In the genomic region with DNA sequence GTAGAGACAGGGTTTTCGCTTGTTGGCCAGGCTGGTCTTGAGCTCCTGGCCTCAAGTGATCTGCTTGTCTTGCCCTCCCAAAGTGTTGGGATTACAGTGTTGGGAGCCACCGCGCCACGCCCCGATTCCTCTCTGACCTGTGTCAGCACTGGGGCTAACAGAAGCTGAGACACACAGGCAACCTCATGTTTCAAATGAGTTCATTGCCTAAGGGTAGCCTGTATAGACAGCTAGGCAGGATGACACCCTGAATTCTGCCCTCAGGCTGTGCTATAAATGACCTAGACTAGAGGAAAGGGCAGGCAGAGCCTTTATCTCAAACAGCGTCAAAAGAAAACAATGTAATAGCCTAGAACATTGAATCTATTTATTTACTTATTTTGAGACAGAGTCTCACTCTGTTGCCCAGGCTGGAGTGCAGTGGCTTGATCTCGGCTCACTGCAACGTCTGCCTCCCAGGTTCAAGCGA, we compare ENCODE assay signal across 21 cellular contexts. TPM values are rescaled to one million over a fixed set of nuclear protein-coding genes. Genes with fewer than 3 reads are reported as not detected.
A peak's percentile ranks its signal among the peaks of the same experiment; 100 is the strongest.
DNase-seq lines count a peak whose midpoint lies in the region; ATAC-seq and TF ChIP-seq lines count a peak whose summit lies in the region.
"Had no signal": no experiment of that assay in that cellular context is flagged by ENCODE, and none has a peak within 500 bp of the region (broad histone marks: within the 10 kb centered on the region; RNA-seq: fewer than 3 reads in every experiment).

No MANE protein-coding gene starts in this region.

- POLR2A ChIA-PET in RWPE1 (lab: Yijun Ruan, JAX; ENCODE audit: low non-redundant PET), result no interaction called here

- TF ChIP-seq POLR2A in transverse colon (IDR thresholded peaks at IDR 0.05), result peak; percentile 53

- TF ChIP-seq EP300 in transverse colon (IDR thresholded peaks at IDR 0.05; ENCODE audit: low read depth), result no peak

- WGBS in transverse colon (ENCODE audit: low coverage in 1 of 2), 2 donors, result 73 to 78% methylated on average over 4 to 9 of the region's 9 CpGs

- in situ Hi-C loops in transverse colon (cut with MboI; ENCODE audit: low pct_ligation_motif_present in 1 of 4, low pct_unique_long_range_greater_than_20kb in 1 of 4, low sequenced_read_pairs in 3 of 4), result loop anchor here in 1 of 4 donors (10.0 kb wide), 1 partner anchor 94 kb away; a partner anchor contains a TSS

- peak overlapping the region; percentile 13; the same call in 1 of the 2 replicates for H3K27ac ChIP-seq in RWPE1
- H3K27ac ChIP-seq in lower lobe of right lung, result peak overlapping the region; percentile 36
- peak overlapping the region; percentile 84 to 91 (median 87) for H3K27ac ChIP-seq in transverse colon
- H3K27ac ChIP-seq in caudate nucleus (ENCODE audit: low read depth, low read length), result no peak overlapping the region

- CTCF ChIA-PET in RWPE1 (lab: Yijun Ruan, JAX), result interaction anchor here (0.6 to 1.3 kb wide), 3 partner anchors 16 to 100 kb away, joined by 3 to 7 read pairs (median 6); no protein-coding TSS in a partner anchor

- ATAC-seq in lower lobe of right lung, result peak in 1 of 2 donors; percentile 18
- ATAC-seq: Panc1 had no signal

- no peaks in the 10 kb centered on the region for H3K9me3 Mint-ChIP-seq in T-helper 1 cell treated with Interleukin-12 subunit alpha and Interleukin-12 subunit beta and Interleukin-4 antibody, amounts not matched to agents 30 μg/mL and 1 μg/mL, for 36 hours
- H3K9me3 Mint-ChIP-seq: activated B cell treated with CpG ODN at 0.5 μM for 24 hours; activated naive CD4-positive, alpha-beta T cell treated with anti-CD3 and anti-CD28 coated beads, Interleukin-2, amount 50 U/mL, for 24 hours; brain; CD4-positive, alpha-beta T cell had no signal

- no peaks in the 10 kb centered on the region for H3K9me3 ChIP-seq in lower lobe of right lung
- H3K9me3 ChIP-seq in transverse colon, result no peaks in the 10 kb centered on the region
- H3K9me3 ChIP-seq: stomach had no signal

- peaks cover 35% of the 10 kb centered on the region for H3K36me3 ChIP-seq in lower lobe of right lung
- H3K36me3 ChIP-seq in transverse colon, result no peaks in the 10 kb centered on the region

- peaks cover 2% of the 10 kb centered on the region for H3K36me3 Mint-ChIP-seq in T-helper 1 cell treated with Interleukin-12 subunit alpha and Interleukin-12 subunit beta and Interleukin-4 antibody, amounts not matched to agents 30 μg/mL and 1 μg/mL, for 36 hours (ENCODE audit: low read depth)
- H3K36me3 Mint-ChIP-seq: activated naive CD4-positive, alpha-beta T cell treated with anti-CD3 and anti-CD28 coated beads, Interleukin-2, amount 50 U/mL, for 24 hours had no signal

- no peak overlapping the region for H3K4me3 Mint-ChIP-seq in T-helper 1 cell treated with Interleukin-12 subunit alpha and Interleukin-12 subunit beta and Interleukin-4 antibody, amounts not matched to agents 30 μg/mL and 1 μg/mL, for 36 hours
- H3K4me3 Mint-ChIP-seq: activated B cell treated with CpG ODN at 0.5 μM for 24 hours; brain; CD4-positive, alpha-beta T cell had no signal

- no peaks in the 10 kb centered on the region for H3K27me3 Mint-ChIP-seq in T-helper 1 cell treated with Interleukin-12 subunit alpha and Interleukin-12 subunit beta and Interleukin-4 antibody, amounts not matched to agents 30 μg/mL and 1 μg/mL, for 36 hours (ENCODE audit: low read depth)
- H3K27me3 Mint-ChIP-seq: activated B cell treated with CpG ODN at 0.5 μM for 24 hours; activated naive CD4-positive, alpha-beta T cell treated with anti-CD3 and anti-CD28 coated beads, Interleukin-2, amount 50 U/mL, for 24 hours; brain; CD4-positive, alpha-beta T cell had no signal

- intact Hi-C loops in lower lobe of right lung (cut with DNase I) (no loop called here), transverse colon (cut with DNase I; ENCODE audit: low total_unique reads) (no loop called here)

- no peak for TF ChIP-seq CTCF in RWPE1 (conservative IDR thresholded peaks at IDR 0.05; ENCODE audit: low read depth)
- TF ChIP-seq CTCF in lower lobe of right lung (IDR thresholded peaks at IDR 0.05), result no peak
- no peak for TF ChIP-seq CTCF in transverse colon (IDR thresholded peaks at IDR 0.05)

- peaks cover 18% of the 10 kb centered on the region for H3K4me1 Mint-ChIP-seq in T-helper 1 cell treated with Interleukin-12 subunit alpha and Interleukin-12 subunit beta and Interleukin-4 antibody, amounts not matched to agents 30 μg/mL and 1 μg/mL, for 36 hours (ENCODE audit: low read depth)

- DNase-seq in T-helper 1 cell, result no peak
- no peak for DNase-seq in RWPE1 (ENCODE audit: low spot score)
- no peak for DNase-seq in lower lobe of right lung
- DNase-seq in transverse colon, result peak; percentile 58
- DNase-seq in OCI-M1 (lab: John Stamatoyannopoulos, UW), result no peak
- DNase-seq in caudate nucleus (lab: John Stamatoyannopoulos, UW), result no peak
- DNase-seq in NCI-H1694 (lab: John Stamatoyannopoulos, UW), result no peak
- DNase-seq: 8988T; activated B cell treated with CpG ODN at 0.5 μM for 24 hours; CD4-positive, alpha-beta T cell; effector CD4-positive, alpha-beta T cell; GF-D8; NCI-H187; NCI-H524 treated with DMSO at 0.1 percent for 48 hours; stomach; SW 1271 had no signal

- H3K4me1 ChIP-seq in lower lobe of right lung (peaks cover 32% of the 10 kb centered on the region), transverse colon (peaks cover 13 to 93% (median 63%) of the 10 kb centered on the region in 4 donors)

- H3K4me3 ChIP-seq in lower lobe of right lung (no peak overlapping the region), transverse colon (no peak overlapping the region)
- H3K4me3 ChIP-seq: stomach had no signal

- H3K27me3 ChIP-seq in lower lobe of right lung (ENCODE audit: low read depth) (no peaks in the 10 kb centered on the region), transverse colon (no peaks in the 10 kb centered on the region)
- H3K27me3 ChIP-seq: stomach had no signal

- peak overlapping the region; percentile 52 for H3K27ac Mint-ChIP-seq in T-helper 1 cell treated with Interleukin-12 subunit alpha and Interleukin-12 subunit beta and Interleukin-4 antibody, amounts not matched to agents 30 μg/mL and 1 μg/mL, for 36 hours
- H3K27ac Mint-ChIP-seq: activated naive CD4-positive, alpha-beta T cell treated with anti-CD3 and anti-CD28 coated beads, Interleukin-2, amount 50 U/mL, for 24 hours had no signal

RNA-seq across cellular contexts. Expression of a gene that starts 2.3 kb away (rescaled TPM):
- total RNA-seq in lower lobe of right lung (8.4 TPM), transverse colon (10 to 100 TPM in 2 of 4 donors, 1 to 10 TPM in 1, not detected in 1; 5.4 to 24.6 (median 16.9) TPM)

RNA-seq across cellular contexts. Expression of a gene that starts 19.3 kb away (rescaled TPM):
- 14.6 TPM for total RNA-seq in lower lobe of right lung
- 100 to 1,000 TPM in 1 of 4 donors, 10 to 100 TPM in 3; 18.7 to 137 (median 20.7) TPM for total RNA-seq in transverse colon

RNA-seq across cellular contexts. Expression of a gene that starts 19.4 kb away (rescaled TPM):
- total RNA-seq in lower lobe of right lung, result 67.1 TPM
- 100 to 1,000 TPM in 3 of 4 donors, 10 to 100 TPM in 1; 37.0 to 254 (median 212) TPM for total RNA-seq in transverse colon

RNA-seq across cellular contexts. Expression of a gene that starts 28.7 kb away (rescaled TPM):
- 36.8 TPM for total RNA-seq in lower lobe of right lung
- 10 to 100 TPM; 17.1 to 23.7 (median 20.6) TPM for total RNA-seq in transverse colon
- total RNA-seq: activated B cell treated with CpG ODN at 0.5 μM for 24 hours, lung microvascular endothelial cell had no signal

RNA-seq across cellular contexts. Expression of a gene that starts 57.5 kb away (rescaled TPM):
- total RNA-seq in lower lobe of right lung (13.1 TPM), transverse colon (10 to 100 TPM in 2 of 4 donors, 1 to 10 TPM in 2; 2.9 to 29.9 (median 7.9) TPM)
